In the genomic region with DNA sequence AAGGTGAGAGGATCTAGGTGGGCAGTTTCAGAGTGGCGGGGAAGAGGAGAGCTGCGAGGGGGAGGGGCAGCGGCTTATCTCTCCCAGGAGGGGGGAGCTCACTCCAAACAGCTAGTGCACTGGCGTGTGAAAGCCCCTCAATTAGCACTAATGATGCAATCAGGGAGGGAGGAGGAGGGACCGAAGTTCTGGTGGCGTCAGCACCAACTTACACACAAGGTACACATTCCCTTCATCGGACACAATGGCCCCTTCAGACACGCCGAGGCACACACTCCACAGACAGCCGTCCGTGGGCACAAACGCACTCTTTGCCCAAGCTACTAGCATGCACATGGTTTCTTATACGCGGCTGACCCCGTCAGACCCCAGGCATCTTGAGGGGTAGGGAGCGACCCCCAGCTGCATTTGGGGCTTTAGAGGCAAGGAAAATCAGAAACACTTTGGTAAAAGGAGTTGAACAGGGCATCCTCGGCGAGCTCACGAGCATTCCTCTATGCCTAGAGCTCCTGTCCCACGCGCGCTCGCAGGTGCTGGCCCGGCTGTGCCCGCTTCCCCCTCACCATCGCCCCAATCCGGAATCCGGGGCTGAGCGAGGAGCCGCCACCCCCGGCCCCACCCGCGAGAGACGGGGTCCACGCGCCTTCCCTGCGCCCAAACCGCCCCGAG, we compare ENCODE assay signal across 1 cellular context.
A peak's percentile ranks its signal among the peaks of the same experiment; 100 is the strongest.
TF ChIP-seq lines count a peak whose summit lies in the region.

No MANE protein-coding gene starts in this region.

TF ChIP-seq in HepG2, 621 proteins besides CTCF, POLR2A, EP300 and RAD21 (continued from another document and continues in another):
- TF ChIP-seq, protein P1, sequence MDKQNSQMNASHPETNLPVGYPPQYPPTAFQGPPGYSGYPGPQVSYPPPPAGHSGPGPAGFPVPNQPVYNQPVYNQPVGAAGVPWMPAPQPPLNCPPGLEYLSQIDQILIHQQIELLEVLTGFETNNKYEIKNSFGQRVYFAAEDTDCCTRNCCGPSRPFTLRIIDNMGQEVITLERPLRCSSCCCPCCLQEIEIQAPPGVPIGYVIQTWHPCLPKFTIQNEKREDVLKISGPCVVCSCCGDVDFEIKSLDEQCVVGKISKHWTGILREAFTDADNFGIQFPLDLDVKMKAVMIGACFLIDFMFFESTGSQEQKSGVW (CRISPR knock-in tag; IDR thresholded peaks at IDR 0.05; ENCODE audit: borderline replicate concordance) = no peak
- TF ChIP-seq ZNF431 (CRISPR knock-in tag; IDR thresholded peaks at IDR 0.05; ENCODE audit: borderline replicate concordance, low read depth) (no peak), STAT5B (CRISPR knock-in tag; IDR thresholded peaks at IDR 0.05) (no peak), MED8 (CRISPR knock-in tag; IDR thresholded peaks at IDR 0.05; ENCODE audit: insufficient replicate concordance) (no peak), ZNF629 (CRISPR knock-in tag; conservative IDR thresholded peaks at IDR 0.05) (0 out of 2 replicates have a peak, but pooled peaks have one; percentile 6), MTA3 (CRISPR knock-in tag; IDR thresholded peaks at IDR 0.05) (no peak), WIZ (CRISPR knock-in tag; IDR thresholded peaks at IDR 0.05) (no peak), PLRG1 (conservative IDR thresholded peaks at IDR 0.05) (no peak), ZNF749 (CRISPR knock-in tag; IDR thresholded peaks at IDR 0.05; ENCODE audit: borderline replicate concordance) (no peak), IKZF1 (IDR thresholded peaks at IDR 0.05) (no peak), ZNF557 (CRISPR knock-in tag; IDR thresholded peaks at IDR 0.05) (no peak), CEBPB (IDR thresholded peaks at IDR 0.05; ENCODE audit: borderline replicate concordance, low read depth, low read length) (peak; percentile 91), ARID2 (CRISPR knock-in tag; IDR thresholded peaks at IDR 0.05; ENCODE audit: borderline replicate concordance) (peak; percentile 67; the same call in 1 of the 2 replicates), PREB (CRISPR knock-in tag; IDR thresholded peaks at IDR 0.05) (no peak), FOXA3 (CRISPR knock-in tag; IDR thresholded peaks at IDR 0.05) (peak; percentile 58; the same call in 1 of the 2 replicates), ATRX (CRISPR knock-in tag; IDR thresholded peaks at IDR 0.05; ENCODE audit: borderline replicate concordance) (no peak), ZNF569 (CRISPR knock-in tag; IDR thresholded peaks at IDR 0.05; ENCODE audit: borderline replicate concordance) (no peak), ZNF747 (CRISPR knock-in tag; IDR thresholded peaks at IDR 0.05; ENCODE audit: borderline replicate concordance) (no peak), ZNF264 (CRISPR knock-in tag; IDR thresholded peaks at IDR 0.05) (no peak), ZNF572 (CRISPR knock-in tag; IDR thresholded peaks at IDR 0.05) (peak; percentile 91; the same call in 1 of the 2 replicates), MBD4 (IDR thresholded peaks at IDR 0.05; ENCODE audit: borderline replicate concordance, low read length) (no peak), MIER3 (CRISPR knock-in tag; IDR thresholded peaks at IDR 0.05; ENCODE audit: borderline replicate concordance) (no peak), SKIL (CRISPR knock-in tag; IDR thresholded peaks at IDR 0.05; ENCODE audit: borderline replicate concordance) (peak; percentile 83), HDAC1 (CRISPR knock-in tag; IDR thresholded peaks at IDR 0.05) (no peak), ZIK1 (CRISPR knock-in tag; IDR thresholded peaks at IDR 0.05; ENCODE audit: borderline replicate concordance, low read depth) (0 out of 2 replicates have a peak, but pooled peaks have one; percentile 23), POLR2G (IDR thresholded peaks at IDR 0.05; ENCODE audit: low read depth, low read length) (peak; percentile 55), ZNF564 (CRISPR knock-in tag; IDR thresholded peaks at IDR 0.05) (no peak), ZBTB44 (CRISPR knock-in tag; IDR thresholded peaks at IDR 0.05) (0 out of 2 replicates have a peak, but pooled peaks have one; percentile 18), PAXIP1 (CRISPR knock-in tag; conservative IDR thresholded peaks at IDR 0.05) (0 out of 2 replicates have a peak, but pooled peaks have one; percentile 19), MBNL3 (CRISPR knock-in tag; conservative IDR thresholded peaks at IDR 0.05) (no peak), RELA (CRISPR knock-in tag; IDR thresholded peaks at IDR 0.05) (0 out of 2 replicates have a peak, but pooled peaks have one; percentile 46), ZNF550 (CRISPR knock-in tag; IDR thresholded peaks at IDR 0.05; ENCODE audit: borderline replicate concordance) (0 out of 2 replicates have a peak, but pooled peaks have one; percentile 40), HNF1A (IDR thresholded peaks at IDR 0.05; ENCODE audit: low read depth) (no peak), HNF1A (CRISPR knock-in tag; IDR thresholded peaks at IDR 0.05; ENCODE audit: borderline replicate concordance) (no peak), HIVEP1 (CRISPR knock-in tag; IDR thresholded peaks at IDR 0.05) (0 out of 2 replicates have a peak, but pooled peaks have one; percentile 24), ZNF607 (CRISPR knock-in tag; IDR thresholded peaks at IDR 0.05; ENCODE audit: borderline replicate concordance) (0 out of 2 replicates have a peak, but pooled peaks have one; percentile 29), CCDC6 (CRISPR knock-in tag; IDR thresholded peaks at IDR 0.05) (0 out of 2 replicates have a peak, but pooled peaks have one; percentile 46), ZMYM4 (CRISPR knock-in tag; IDR thresholded peaks at IDR 0.05) (0 out of 2 replicates have a peak, but pooled peaks have one; percentile 42), ZNF777 (CRISPR knock-in tag; IDR thresholded peaks at IDR 0.05) (no peak; the same call in 1 of the 2 replicates), HNF4G (IDR thresholded peaks at IDR 0.05; ENCODE audit: borderline replicate concordance, low read depth, low read length) (no peak), HNF4G (CRISPR knock-in tag; IDR thresholded peaks at IDR 0.05; ENCODE audit: borderline replicate concordance, low read depth) (0 out of 2 replicates have a peak, but pooled peaks have one; percentile 25)
- TF ChIP-seq, protein P2, sequence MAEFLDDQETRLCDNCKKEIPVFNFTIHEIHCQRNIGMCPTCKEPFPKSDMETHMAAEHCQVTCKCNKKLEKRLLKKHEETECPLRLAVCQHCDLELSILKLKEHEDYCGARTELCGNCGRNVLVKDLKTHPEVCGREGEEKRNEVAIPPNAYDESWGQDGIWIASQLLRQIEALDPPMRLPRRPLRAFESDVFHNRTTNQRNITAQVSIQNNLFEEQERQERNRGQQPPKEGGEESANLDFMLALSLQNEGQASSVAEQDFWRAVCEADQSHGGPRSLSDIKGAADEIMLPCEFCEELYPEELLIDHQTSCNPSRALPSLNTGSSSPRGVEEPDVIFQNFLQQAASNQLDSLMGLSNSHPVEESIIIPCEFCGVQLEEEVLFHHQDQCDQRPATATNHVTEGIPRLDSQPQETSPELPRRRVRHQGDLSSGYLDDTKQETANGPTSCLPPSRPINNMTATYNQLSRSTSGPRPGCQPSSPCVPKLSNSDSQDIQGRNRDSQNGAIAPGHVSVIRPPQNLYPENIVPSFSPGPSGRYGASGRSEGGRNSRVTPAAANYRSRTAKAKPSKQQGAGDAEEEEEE (CRISPR knock-in tag; IDR thresholded peaks at IDR 0.05; ENCODE audit: borderline replicate concordance) = no peak
- TF ChIP-seq, protein P3, sequence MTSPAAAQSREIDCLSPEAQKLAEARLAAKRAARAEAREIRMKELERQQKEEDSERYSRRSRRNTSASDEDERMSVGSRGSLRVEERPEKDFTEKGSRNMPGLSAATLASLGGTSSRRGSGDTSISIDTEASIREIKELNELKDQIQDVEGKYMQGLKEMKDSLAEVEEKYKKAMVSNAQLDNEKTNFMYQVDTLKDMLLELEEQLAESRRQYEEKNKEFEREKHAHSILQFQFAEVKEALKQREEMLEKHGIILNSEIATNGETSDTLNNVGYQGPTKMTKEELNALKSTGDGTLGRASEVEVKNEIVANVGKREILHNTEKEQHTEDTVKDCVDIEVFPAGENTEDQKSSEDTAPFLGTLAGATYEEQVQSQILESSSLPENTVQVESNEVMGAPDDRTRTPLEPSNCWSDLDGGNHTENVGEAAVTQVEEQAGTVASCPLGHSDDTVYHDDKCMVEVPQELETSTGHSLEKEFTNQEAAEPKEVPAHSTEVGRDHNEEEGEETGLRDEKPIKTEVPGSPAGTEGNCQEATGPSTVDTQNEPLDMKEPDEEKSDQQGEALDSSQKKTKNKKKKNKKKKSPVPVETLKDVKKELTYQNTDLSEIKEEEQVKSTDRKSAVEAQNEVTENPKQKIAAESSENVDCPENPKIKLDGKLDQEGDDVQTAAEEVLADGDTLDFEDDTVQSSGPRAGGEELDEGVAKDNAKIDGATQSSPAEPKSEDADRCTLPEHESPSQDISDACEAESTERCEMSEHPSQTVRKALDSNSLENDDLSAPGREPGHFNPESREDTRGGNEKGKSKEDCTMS (CRISPR knock-in tag; conservative IDR thresholded peaks at IDR 0.05) = no peak
